ENCODE assay signal across 8 cellular contexts in genomic region chr11:75430692-75431532, GRCh38. TPM values are rescaled to one million over a fixed set of nuclear protein-coding genes. Genes with fewer than 3 reads are reported as not detected.
DNase-seq lines count a peak whose midpoint lies in the region; FAIRE-seq and TF ChIP-seq lines count a peak whose summit lies in the region.

No MANE protein-coding gene starts in this region.

- no peaks in the 10 kb centered on the region for H4K20me1 ChIP-seq in astrocyte (ENCODE audit: insufficient read depth, low read length)

- H3K4me3 ChIP-seq in AG04449 (ENCODE audit: low read depth, low read length) (peak overlapping the region; percentile 46), H7 (ENCODE audit: insufficient read depth, low read depth, low read length) (peak overlapping the region; percentile 38), astrocyte (ENCODE audit: insufficient read depth, low read depth, low read length) (peak overlapping the region; percentile 54)

- no peak overlapping the region for H3K27ac ChIP-seq in astrocyte (ENCODE audit: low read depth, low read length)

- DNase-seq in AG04449 (ENCODE audit: low read depth, low spot score) (no peak), H7 (no peak), astrocyte (ENCODE audit: low read depth) (no peak), mesothelial cell of epicardium (ENCODE audit: low spot score in 2 of 2, unreplicated experiment in 2 of 2) (no peak), GM19239 (ENCODE audit: insufficient read length, low spot score) (no peak), COLO829 (ENCODE audit: low spot score) (no peak), inferior parietal cortex (ENCODE audit: extremely low spot score) (no peak), NCI-H187 treated with DMSO at 0.1 percent for 48 hours (lab: John Stamatoyannopoulos, UW) (no peak)

- no peaks in the 10 kb centered on the region for H3K79me2 ChIP-seq in astrocyte (ENCODE audit: insufficient read depth, low read length)

- H3K4me3 Mint-ChIP-seq in astrocyte (ENCODE audit: unreplicated experiment): peak overlapping the region; percentile 71
- peak overlapping the region; percentile 66 for H3K4me3 Mint-ChIP-seq in mesothelial cell of epicardium

- H3K4me2 ChIP-seq in astrocyte (ENCODE audit: low read length): peak overlapping the region; percentile 89

- peaks cover 10% of the 10 kb centered on the region for H3K9me3 ChIP-seq in astrocyte (ENCODE audit: insufficient read depth, low read depth, low read length)

- H3K4me1 ChIP-seq in astrocyte (ENCODE audit: insufficient read depth, low read length): peaks cover 8% of the 10 kb centered on the region

- no peaks in the 10 kb centered on the region for H3K4me1 Mint-ChIP-seq in astrocyte (ENCODE audit: low read depth, unreplicated experiment)
- peaks cover 9% of the 10 kb centered on the region for H3K4me1 Mint-ChIP-seq in mesothelial cell of epicardium

- no peak for FAIRE-seq in astrocyte (lab: Jason Lieb, UNC)
- no peak for FAIRE-seq in GM19239 (lab: Jason Lieb, UNC)

- peak overlapping the region; percentile 62 for H3K27ac Mint-ChIP-seq in astrocyte (ENCODE audit: unreplicated experiment)
- H3K27ac Mint-ChIP-seq in mesothelial cell of epicardium: no peak overlapping the region

- H3K9me3 Mint-ChIP-seq in astrocyte (ENCODE audit: unreplicated experiment) (peaks cover 16% of the 10 kb centered on the region), mesothelial cell of epicardium (peaks cover 7% of the 10 kb centered on the region)

- CTCF ChIA-PET in AG04449 (lab: Yijun Ruan, JAX): interaction anchor here (0.8 to 9.2 kb wide), 9 partner anchors 13 to 99 kb away, joined by 3 to 91 read pairs (median 4); partner anchors contain the start of gene GDPD5

- peaks cover 58% of the 10 kb centered on the region for H3K27me3 Mint-ChIP-seq in astrocyte (ENCODE audit: low read depth, unreplicated experiment)
- peaks cover 74% of the 10 kb centered on the region for H3K27me3 Mint-ChIP-seq in mesothelial cell of epicardium (ENCODE audit: low read depth)

- POLR2A ChIA-PET in AG04449 (lab: Yijun Ruan, JAX): no interaction called here

- H3K27me3 ChIP-seq in H7 (ENCODE audit: control insufficient read depth, insufficient read depth, low read length) (peaks cover 56% of the 10 kb centered on the region), astrocyte (ENCODE audit: insufficient read depth, low read length) (peaks cover 37% of the 10 kb centered on the region)

- TF ChIP-seq CTCF in AG04449 (IDR thresholded peaks at IDR 0.05; ENCODE audit: insufficient read depth, low read length, missing control alignments) (no peak), astrocyte (IDR thresholded peaks at IDR 0.05; ENCODE audit: insufficient read depth, low read depth, low read length) (no peak), mesothelial cell of epicardium (IDR thresholded peaks at IDR 0.05; ENCODE audit: unreplicated experiment) (no peak)

- H3K36me3 Mint-ChIP-seq in astrocyte (ENCODE audit: low read depth, unreplicated experiment) (peaks cover 10% of the 10 kb centered on the region), mesothelial cell of epicardium (peaks cover 3% of the 10 kb centered on the region)

- H3K9ac ChIP-seq in astrocyte (ENCODE audit: low read length): peak overlapping the region; percentile 49

- peak overlapping the region; percentile 90 for H2AFZ ChIP-seq in astrocyte (ENCODE audit: low read depth, low read length)

- H3K36me3 ChIP-seq in H7 (replicated peaks; ENCODE audit: control insufficient read depth, insufficient read depth, low read length) (no peaks in the 10 kb centered on the region), astrocyte (ENCODE audit: insufficient read depth, low read length) (no peaks in the 10 kb centered on the region)

RNA-seq across cellular contexts. Expression of gene KLHL35, which starts 2.1 kb away (rescaled TPM):
- 1.2 and 2.7 TPM in 2 replicates for total RNA-seq in H7 (2014; rRNA removed; shearing (Covaris generic))
- total RNA-seq in astrocyte (0.77 and 0.87 TPM in 2 replicates), mesothelial cell of epicardium (0.38 to 0.67 TPM (median 0.59 TPM) in 3 replicates)

RNA-seq across cellular contexts. Expression of gene RPS3, which starts 31.6 kb away (rescaled TPM):
- total RNA-seq in H7 (2014; rRNA removed; shearing (Covaris generic)): 2,195 and 2,298 TPM in 2 replicates
- total RNA-seq in astrocyte: 1,706 and 1,898 TPM in 2 replicates
- total RNA-seq in mesothelial cell of epicardium: 2,848 to 2,954 TPM (median 2,936 TPM) in 3 replicates
